ENCODE assay signal across 29 cellular contexts in genomic region chr6:166440729-166441128, GRCh38.
"Had no signal": no experiment of that assay in that cellular context is flagged by ENCODE, and none has a peak within 500 bp of the region (broad histone marks: within the 10 kb centered on the region; RNA-seq: fewer than 3 reads in every experiment).

No MANE protein-coding gene starts in this region.

- H3K4me1 ChIP-seq: ascending aorta, breast epithelium, colonic mucosa, gastrocnemius medialis had no signal

- FAIRE-seq: TTC549 had no signal

- ATAC-seq: activated CD4-positive, CD25-positive, alpha-beta regulatory T cell treated with anti-CD3 and anti-CD28 coated beads, Interleukin-2, amount 50 U/mL, for 24 hours; activated CD8-positive, alpha-beta T cell treated with anti-CD3 and anti-CD28 coated beads for 36 hours; activated naive CD4-positive, alpha-beta T cell treated with anti-CD3 and anti-CD28 coated beads, Interleukin-2, amount 50 U/mL, for 72 hours; activated T-cell treated with anti-CD3 and anti-CD28 coated beads, Interleukin-2, amount 50 U/mL, for 4 hours; activated T-helper 17 cell treated with anti-CD3 and anti-CD28 coated beads, Interleukin-2, amount 50 U/mL, for 72 hours; esophagus mucosa; gastrocnemius medialis had no signal

- H3K27me3 ChIP-seq: ascending aorta, breast epithelium, cardiac muscle cell, colonic mucosa, gastrocnemius medialis, heart left ventricle had no signal

- H3K4me3 ChIP-seq: ascending aorta, breast epithelium, cardiac muscle cell, colonic mucosa, gastrocnemius medialis, heart left ventricle had no signal

- H3K9me3 ChIP-seq: ascending aorta, breast epithelium, colonic mucosa, gastrocnemius medialis, heart left ventricle had no signal

- DNase-seq: activated B cell treated with CpG ODN at 0.5 μM for 24 hours; activated CD4-positive, alpha-beta T cell treated with anti-CD3 and anti-CD28 coated beads for 48 hours; activated CD4-positive, alpha-beta T cell treated with anti-CD3 and anti-CD28 coated beads, Interleukin-2, amount 50 U/mL, for 1 hour; activated CD4-positive, alpha-beta T cell treated with anti-CD3 and anti-CD28 coated beads, Interleukin-2, amount 50 U/mL, for 48 hours; activated CD8-positive, alpha-beta memory T cell treated with anti-CD3 and anti-CD28 coated beads for 24 hours; activated CD8-positive, alpha-beta T cell treated with anti-CD3 and anti-CD28 coated beads for 36 hours; activated gamma-delta T cell; activated naive CD4-positive, alpha-beta T cell; activated naive CD4-positive, alpha-beta T cell treated with anti-CD3 and anti-CD28 coated beads, Interleukin-2, amount 10 ng/mL, durations not matched to agents 7 days and 5 days; activated naive CD8-positive, alpha-beta T cell treated with anti-CD3 and anti-CD28 coated beads, Interleukin-2, amount 10 ng/mL, durations not matched to agents 7 days and 5 days; activated T-cell treated with anti-CD3 and anti-CD28 coated beads, Interleukin-2, amount 50 U/mL, for 4 hours; central memory CD4-positive, alpha-beta T cell; cerebellar nuclear complex; colonic mucosa; effector memory CD4-positive, alpha-beta T cell; endodermal cell; foreskin fibroblast; gastrocnemius medialis; heart left ventricle; T-helper 2 cell; WERI-Rb-1 had no signal

- H3K36me3 ChIP-seq: breast epithelium, cardiac muscle cell, colonic mucosa, gastrocnemius medialis, WERI-Rb-1 had no signal

- H3K27ac ChIP-seq: ascending aorta, breast epithelium, cardiac muscle cell, colonic mucosa, gastrocnemius medialis, heart left ventricle had no signal
